8 cellular contexts compared by ENCODE assay signal in genomic region chr18:22703883-22704626, GRCh38.
DNase-seq lines count a peak whose midpoint lies in the region; ATAC-seq and TF ChIP-seq lines count a peak whose summit lies in the region.

No MANE protein-coding gene starts in this region.

- no peaks in the 10 kb centered on the region for H4K20me1 ChIP-seq in HCT116 (ENCODE audit: insufficient read depth)

- peak; percentile 7 to 46 for DNase-seq in NCI-H446 (lab: John Stamatoyannopoulos, UW)
- no peak for DNase-seq in NCI-H446 treated with DMSO at 0.1 percent for 48 hours (lab: John Stamatoyannopoulos, UW)
- DNase-seq in HCT116 (ENCODE audit: low read depth, low spot score): peak; percentile 52
- DNase-seq in NCI-H2171 (lab: John Stamatoyannopoulos, UW): peak; percentile 6
- peak; percentile 21 to 42 (median 26) for DNase-seq in body of pancreas
- DNase-seq in immature natural killer cell: peak; percentile 9 to 40 (median 29)
- DNase-seq in upper lobe of left lung: no peak

- H3K36me3 ChIP-seq in HCT116 (ENCODE audit: control insufficient read depth in 1 of 2, insufficient read depth in 2 of 2, low read length in 2 of 2): no peaks in the 10 kb centered on the region
- H3K36me3 ChIP-seq in body of pancreas (replicated peaks in 1 of 2; ENCODE audit: insufficient read depth in 1 of 2, low read depth in 2 of 2): no peaks in the 10 kb centered on the region
- no peaks in the 10 kb centered on the region for H3K36me3 ChIP-seq in upper lobe of left lung

- H3K9me3 ChIP-seq in HCT116 (ENCODE audit: control insufficient read depth in 1 of 2, insufficient read depth in 1 of 2, low read depth in 1 of 2, low read length in 2 of 2) (no peaks in the 10 kb centered on the region), body of pancreas (no peaks in the 10 kb centered on the region), upper lobe of left lung (no peaks in the 10 kb centered on the region)

- POLR2A ChIA-PET in HCT116 (lab: Charles Lee): no interaction called here

- H3K27me3 ChIP-seq in HCT116 (ENCODE audit: insufficient read depth, low read length) (no peaks in the 10 kb centered on the region), body of pancreas (no peaks in the 10 kb centered on the region), upper lobe of left lung (no peaks in the 10 kb centered on the region)

- RAD21 ChIA-PET in HCT116 (lab: Charles Lee; ENCODE audit: low non-redundant PET in 1 of 2, low total read pairs in 2 of 2, uncharacterized antibody in 2 of 2, unreplicated experiment in 2 of 2): no interaction called here

- no peaks in the 10 kb centered on the region for H3K9me2 ChIP-seq in HCT116 (ENCODE audit: insufficient read depth)

- CTCF ChIA-PET in HCT116 (lab: Charles Lee): interaction anchor here (0.6 to 1.4 kb wide), 2 partner anchors 9 to 61 kb away, joined by 3 to 4 read pairs; no protein-coding TSS in a partner anchor

- H3K4me2 ChIP-seq in HCT116 (ENCODE audit: low read length): no peak overlapping the region

- 20 to 21% methylated on average over 9 of the region's 9 CpGs for WGBS in body of pancreas, 2 donors
- 39 to 50% methylated on average over 9 of the region's 9 CpGs for WGBS in upper lobe of left lung, 2 donors

- no TSS peak for BruUV-seq in HCT116 (replicated peaks; lab: Mats Ljungman, UMichigan)

- TF ChIP-seq POLR2A in HCT116 (IDR thresholded peaks at IDR 0.05; ENCODE audit: borderline replicate concordance, extremely low read depth, insufficient read depth, insufficient read length): no peak
- TF ChIP-seq POLR2A in body of pancreas (IDR thresholded peaks at IDR 0.05): no peak
- no peak for TF ChIP-seq POLR2A in upper lobe of left lung (IDR thresholded peaks at IDR 0.05)

- intact Hi-C loops in HCT116 (cut with micrococcal nuclease) (loop anchor here (5.0 to 10.0 kb wide), 2 partner anchors 539 to 787 kb away; partner anchors contain the start of gene GATA6), body of pancreas (cut with DNase I) (no loop called here)

- H3K9ac ChIP-seq in HCT116 (ENCODE audit: low read length): no peak overlapping the region

- TF ChIP-seq CTCF in HCT116 (IDR thresholded peaks at IDR 0.05 in 2 of 3, conservative IDR thresholded peaks at IDR 0.05 in 1 of 3; ENCODE audit: borderline replicate concordance in 1 of 3, insufficient read depth in 1 of 3, low read depth in 2 of 3, low read length in 2 of 3) (peak; percentile 53 to 85 (median 77); a peak in 5 of 6 replicates), body of pancreas (IDR thresholded peaks at IDR 0.05) (peak; percentile 59 to 93 (median 89)), upper lobe of left lung (IDR thresholded peaks at IDR 0.05) (peak; percentile 52 to 83 (median 72))

- ATAC-seq in HCT116: peak; percentile 87
- ATAC-seq in body of pancreas: peak; percentile 84
- ATAC-seq in upper lobe of left lung (ENCODE audit: low FRiP score in 2 of 2): peak; percentile 69 to 86
- no peak for ATAC-seq in GM18498 (IDR thresholded peaks at IDR 0.05; ENCODE audit: unreplicated experiment)

- H3K27ac Mint-ChIP-seq in immature natural killer cell: no peak overlapping the region

- peak overlapping the region; percentile 95 for H2AFZ ChIP-seq in HCT116 (ENCODE audit: low read depth, low read length, poor library complexity, severe bottlenecking)

- no peak for TF ChIP-seq EP300 in upper lobe of left lung (IDR thresholded peaks at IDR 0.05)

- H3K4me1 ChIP-seq in HCT116 (ENCODE audit: control insufficient read depth in 1 of 2, insufficient read depth in 2 of 2, low read length in 2 of 2) (peaks cover 0 to 6% of the 10 kb centered on the region in 2 experiments; a peak in 2 of 4 replicates), body of pancreas (no peaks in the 10 kb centered on the region), upper lobe of left lung (peaks cover 0 to 18% (median 14%) of the 10 kb centered on the region in 4 donors)

- H3K27me3 Mint-ChIP-seq in immature natural killer cell (ENCODE audit: low read depth in 3 of 3): peaks cover 0 to 3% (median 2%) of the 10 kb centered on the region in 3 donors

- no peaks in the 10 kb centered on the region for H3K4me1 Mint-ChIP-seq in immature natural killer cell

- H3K36me3 Mint-ChIP-seq in immature natural killer cell: no peaks in the 10 kb centered on the region

- H3K27ac ChIP-seq in HCT116 (ENCODE audit: low read depth, low read length) (no peak overlapping the region), body of pancreas (peak overlapping the region in 2 of 4 donors; percentile 43 to 53), upper lobe of left lung (no peak overlapping the region)

- H3K4me3 Mint-ChIP-seq in immature natural killer cell: no peak overlapping the region

- no peaks in the 10 kb centered on the region for H3K79me2 ChIP-seq in HCT116 (ENCODE audit: insufficient read depth, low read length)

- H3K9me3 Mint-ChIP-seq in immature natural killer cell: no peaks in the 10 kb centered on the region

- TF ChIP-seq RAD21 in HCT116 (IDR thresholded peaks at IDR 0.05; ENCODE audit: low read depth): peak; percentile 63

- H3K4me3 ChIP-seq in HCT116 (replicated peaks in 1 of 2; ENCODE audit: low read depth in 1 of 2, low read length in 2 of 2) (no peak overlapping the region), body of pancreas (no peak overlapping the region), upper lobe of left lung (no peak overlapping the region)

TF ChIP-seq in HCT116, 20 proteins besides CTCF, POLR2A, EP300 and RAD21:
- TF ChIP-seq FOSL1 (IDR thresholded peaks at IDR 0.05; ENCODE audit: low read depth): 0 out of 2 replicates have a peak, but pooled peaks have one; percentile 17
- no peak for TF ChIP-seq ZNF274 (IDR thresholded peaks at IDR 0.05; ENCODE audit: low read depth, low read length)
- peak; percentile 23; the same call in 1 of the 2 replicates for TF ChIP-seq SRF (IDR thresholded peaks at IDR 0.05; ENCODE audit: low read depth)
- no peak for TF ChIP-seq ZBTB33 (IDR thresholded peaks at IDR 0.05; ENCODE audit: extremely low read depth, insufficient replicate concordance, low read length)
- no peak for TF ChIP-seq SP1 (IDR thresholded peaks at IDR 0.05; ENCODE audit: low read depth)
- TF ChIP-seq CBX3 (IDR thresholded peaks at IDR 0.05; ENCODE audit: low read depth): peak; percentile 55; the same call in 1 of the 2 replicates
- no peak; the same call in 1 of the 2 replicates for TF ChIP-seq CEBPB (IDR thresholded peaks at IDR 0.05; ENCODE audit: low read depth)
- TF ChIP-seq REST (IDR thresholded peaks at IDR 0.05; ENCODE audit: low read depth): no peak
- TF ChIP-seq, protein P1, sequence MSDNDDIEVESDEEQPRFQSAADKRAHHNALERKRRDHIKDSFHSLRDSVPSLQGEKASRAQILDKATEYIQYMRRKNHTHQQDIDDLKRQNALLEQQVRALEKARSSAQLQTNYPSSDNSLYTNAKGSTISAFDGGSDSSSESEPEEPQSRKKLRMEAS (IDR thresholded peaks at IDR 0.05): no peak

Comparison
In these comparisons a context has a peak if more than half of its experiments do, and no peak if none do; other contexts are left out.
1. DNase-seq: peak in NCI-H446 (2 of 2), HCT116 (single experiment), NCI-H2171 (single experiment), body of pancreas (4 of 4) and immature natural killer cell (3 of 3); none in NCI-H446 treated with DMSO at 0.1 percent for 48 hours (single experiment) and upper lobe of left lung (0 of 2).
2. Peak in every context shown above with its lines, with median percentiles within 50 percentile points of each other: CTCF ChIP-seq.